9 cellular contexts compared by ENCODE assay signal in the genomic region with DNA sequence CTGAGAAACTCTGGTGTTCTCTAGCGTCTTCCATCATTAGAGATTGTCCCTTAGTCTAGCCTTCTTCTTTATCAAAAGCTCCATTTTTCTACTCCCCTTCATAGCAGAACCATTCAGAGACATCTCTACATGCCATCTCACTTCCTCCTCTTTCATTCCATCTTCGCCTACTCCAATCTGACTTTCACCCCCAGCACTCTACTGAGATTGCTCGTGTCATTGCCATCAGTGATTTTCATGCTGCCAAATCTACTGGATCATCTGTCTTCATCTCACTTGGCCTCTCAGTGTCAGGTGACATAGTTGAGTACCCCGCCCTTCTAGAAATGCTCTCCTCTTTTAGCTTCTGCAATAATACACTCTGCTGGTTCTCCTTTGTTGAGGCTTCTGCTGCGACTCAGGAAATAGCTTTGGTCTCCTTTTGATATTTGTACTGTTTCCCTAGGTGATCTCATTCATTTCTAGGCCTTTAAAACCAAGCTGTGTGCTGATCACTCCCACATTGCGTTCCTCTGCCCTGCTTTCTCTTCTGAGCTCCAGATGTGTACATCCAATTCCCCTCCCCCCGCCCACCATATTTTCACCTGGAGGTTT.
DNase-seq lines count a peak whose midpoint lies in the region; ATAC-seq and TF ChIP-seq lines count a peak whose summit lies in the region.
"Had no signal": no experiment of that assay in that cellular context is flagged by ENCODE, and none has a peak within 500 bp of the region (broad histone marks: within the 10 kb centered on the region; RNA-seq: fewer than 3 reads in every experiment).

No MANE protein-coding gene starts in this region.

- no peak overlapping the region for H2AFZ ChIP-seq in mammary epithelial cell (ENCODE audit: low read depth, low read length)

- no peaks in the 10 kb centered on the region for H3K27me3 ChIP-seq in mammary epithelial cell (ENCODE audit: insufficient read depth, low read length)

- in situ Hi-C loops in mammary epithelial cell (cut with MboI; ENCODE audit: low sequenced_read_pairs in 2 of 2), result no loop called here

- H3K79me2 ChIP-seq in mammary epithelial cell (ENCODE audit: insufficient read depth, low read length), result peaks cover 19% of the 10 kb centered on the region

- no peak overlapping the region for H3K27ac ChIP-seq in mammary epithelial cell (ENCODE audit: insufficient read depth, low read depth, low read length)

- CTCF ChIA-PET in mammary epithelial cell (lab: Charles Lee; ENCODE audit: low non-redundant PET), result no interaction called here

- ATAC-seq in GM18519 (IDR thresholded peaks at IDR 0.05; ENCODE audit: low FRiP score, unreplicated experiment) (peak; percentile 51), sciatic nerve (no peak), GM19023 (IDR thresholded peaks at IDR 0.05; ENCODE audit: unreplicated experiment) (no peak)

- no peak for TF ChIP-seq CTCF in mammary epithelial cell (conservative IDR thresholded peaks at IDR 0.05 in 1 of 2, IDR thresholded peaks at IDR 0.05 in 1 of 2; ENCODE audit: extremely low read depth in 1 of 2, insufficient read depth in 1 of 2, low read depth in 1 of 2, low read length in 2 of 2)

- peak; percentile 16 for DNase-seq in CD1c-positive myeloid dendritic cell (ENCODE audit: extremely low spot score)
- DNase-seq in HT1080 (ENCODE audit: low read depth), result peak; percentile 74
- DNase-seq in mammary epithelial cell, result peak; percentile 24
- DNase-seq in superior temporal gyrus (ENCODE audit: extremely low spot score), result no peak
- no peak for DNase-seq in activated gamma-delta T cell treated with Interleukin-2 at 50 U/mL for 16 hours
- DNase-seq in sciatic nerve (ENCODE audit: low spot score), result no peak
- DNase-seq: NCI-H1092 treated with DMSO at 0.1 percent for 48 hours had no signal

- WGBS in mammary epithelial cell (ENCODE audit: low coverage, missing lambda C conversion rate), result 93% methylated on average over 7 of the region's 7 CpGs

- no peak overlapping the region for H3K4me3 ChIP-seq in mammary epithelial cell (replicated peaks in 1 of 3; ENCODE audit: insufficient read depth in 1 of 3, low read depth in 2 of 3, low read length in 3 of 3)

- intact Hi-C loops in mammary epithelial cell (cut with micrococcal nuclease), result no loop called here
- intact Hi-C loops in sciatic nerve (cut with DNase I), result no loop called here

- H3K4me2 ChIP-seq in mammary epithelial cell (ENCODE audit: insufficient read depth, low read depth, low read length), result no peak overlapping the region

- dilution Hi-C loops in mammary epithelial cell (cut with HindIII; ENCODE audit: low sequenced_read_pairs), result no loop called here

- peaks cover 32% of the 10 kb centered on the region for H3K4me1 ChIP-seq in mammary epithelial cell (ENCODE audit: insufficient read depth, low read length)

- no peak overlapping the region for H3K9ac ChIP-seq in mammary epithelial cell (ENCODE audit: insufficient read depth, low read length)

- no peaks in the 10 kb centered on the region for H4K20me1 ChIP-seq in mammary epithelial cell (ENCODE audit: insufficient read depth, low read length)

- BruUV-seq in mammary epithelial cell (replicated peaks; lab: Mats Ljungman, UMichigan), result no TSS peak

- H3K9me3 ChIP-seq in mammary epithelial cell (replicated peaks; ENCODE audit: insufficient read depth, low read length), result no peaks in the 10 kb centered on the region

- no peaks in the 10 kb centered on the region for H3K36me3 ChIP-seq in mammary epithelial cell (ENCODE audit: insufficient read depth, low read length)

Comparison
In these comparisons a context has a peak if more than half of its experiments do, and no peak if none do; other contexts are left out.
1. DNase-seq: peak in CD1c-positive myeloid dendritic cell (single experiment), HT1080 (single experiment) and mammary epithelial cell (single experiment); none in superior temporal gyrus (single experiment), activated gamma-delta T cell treated with Interleukin-2 at 50 U/mL for 16 hours (single experiment) and sciatic nerve (single experiment).